ENCODE assay signal across 1 cellular context in the genomic region with DNA sequence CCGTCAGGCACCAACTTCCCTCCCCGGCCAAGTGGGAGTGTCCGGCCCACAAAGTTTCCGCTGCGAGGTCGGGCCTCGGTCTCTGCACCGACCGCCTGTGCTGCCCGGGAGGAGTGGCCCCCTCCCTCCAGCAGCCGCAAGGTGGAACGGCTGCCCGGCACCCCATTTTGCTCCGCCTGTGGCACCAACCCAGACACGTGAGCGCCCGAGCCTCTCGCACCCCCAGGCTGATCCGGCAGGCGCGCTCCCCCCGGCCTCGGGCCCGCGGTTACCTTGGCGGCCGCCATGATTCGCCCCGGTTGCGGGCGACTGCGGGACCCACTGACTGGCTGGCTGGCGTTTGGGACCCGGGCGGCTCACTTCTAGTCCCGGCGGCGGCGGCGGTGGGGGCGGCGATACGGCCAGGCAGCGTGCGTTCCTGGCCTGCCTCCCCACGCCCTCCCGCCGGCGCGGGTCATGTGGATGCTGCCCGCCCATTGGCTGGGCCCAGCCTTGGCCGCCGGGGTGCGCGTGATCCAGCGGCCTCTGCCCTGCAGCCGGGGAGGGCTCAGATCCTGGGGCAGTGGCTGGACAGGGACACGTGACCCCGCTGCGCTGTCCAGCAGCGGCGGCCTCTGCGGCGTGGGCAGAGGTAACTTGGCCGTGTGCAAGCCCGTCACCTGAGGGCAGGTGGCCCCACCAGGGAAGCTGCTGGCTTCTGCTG.
A peak's percentile ranks its signal among the peaks of the same experiment; 100 is the strongest.
TF ChIP-seq lines count a peak whose summit lies in the region.

A gene with protein sequence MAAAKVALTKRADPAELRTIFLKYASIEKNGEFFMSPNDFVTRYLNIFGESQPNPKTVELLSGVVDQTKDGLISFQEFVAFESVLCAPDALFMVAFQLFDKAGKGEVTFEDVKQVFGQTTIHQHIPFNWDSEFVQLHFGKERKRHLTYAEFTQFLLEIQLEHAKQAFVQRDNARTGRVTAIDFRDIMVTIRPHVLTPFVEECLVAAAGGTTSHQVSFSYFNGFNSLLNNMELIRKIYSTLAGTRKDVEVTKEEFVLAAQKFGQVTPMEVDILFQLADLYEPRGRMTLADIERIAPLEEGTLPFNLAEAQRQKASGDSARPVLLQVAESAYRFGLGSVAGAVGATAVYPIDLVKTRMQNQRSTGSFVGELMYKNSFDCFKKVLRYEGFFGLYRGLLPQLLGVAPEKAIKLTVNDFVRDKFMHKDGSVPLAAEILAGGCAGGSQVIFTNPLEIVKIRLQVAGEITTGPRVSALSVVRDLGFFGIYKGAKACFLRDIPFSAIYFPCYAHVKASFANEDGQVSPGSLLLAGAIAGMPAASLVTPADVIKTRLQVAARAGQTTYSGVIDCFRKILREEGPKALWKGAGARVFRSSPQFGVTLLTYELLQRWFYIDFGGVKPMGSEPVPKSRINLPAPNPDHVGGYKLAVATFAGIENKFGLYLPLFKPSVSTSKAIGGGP (minus strand): TSS at position 429 of the 703 bp plus-strand sequence. CDS start 142 bp downstream, at position 287.

TF ChIP-seq in HepG2, 621 proteins besides CTCF, POLR2A, EP300 and RAD21 (continued from another document and continues in another):
- TF ChIP-seq, protein P1, sequence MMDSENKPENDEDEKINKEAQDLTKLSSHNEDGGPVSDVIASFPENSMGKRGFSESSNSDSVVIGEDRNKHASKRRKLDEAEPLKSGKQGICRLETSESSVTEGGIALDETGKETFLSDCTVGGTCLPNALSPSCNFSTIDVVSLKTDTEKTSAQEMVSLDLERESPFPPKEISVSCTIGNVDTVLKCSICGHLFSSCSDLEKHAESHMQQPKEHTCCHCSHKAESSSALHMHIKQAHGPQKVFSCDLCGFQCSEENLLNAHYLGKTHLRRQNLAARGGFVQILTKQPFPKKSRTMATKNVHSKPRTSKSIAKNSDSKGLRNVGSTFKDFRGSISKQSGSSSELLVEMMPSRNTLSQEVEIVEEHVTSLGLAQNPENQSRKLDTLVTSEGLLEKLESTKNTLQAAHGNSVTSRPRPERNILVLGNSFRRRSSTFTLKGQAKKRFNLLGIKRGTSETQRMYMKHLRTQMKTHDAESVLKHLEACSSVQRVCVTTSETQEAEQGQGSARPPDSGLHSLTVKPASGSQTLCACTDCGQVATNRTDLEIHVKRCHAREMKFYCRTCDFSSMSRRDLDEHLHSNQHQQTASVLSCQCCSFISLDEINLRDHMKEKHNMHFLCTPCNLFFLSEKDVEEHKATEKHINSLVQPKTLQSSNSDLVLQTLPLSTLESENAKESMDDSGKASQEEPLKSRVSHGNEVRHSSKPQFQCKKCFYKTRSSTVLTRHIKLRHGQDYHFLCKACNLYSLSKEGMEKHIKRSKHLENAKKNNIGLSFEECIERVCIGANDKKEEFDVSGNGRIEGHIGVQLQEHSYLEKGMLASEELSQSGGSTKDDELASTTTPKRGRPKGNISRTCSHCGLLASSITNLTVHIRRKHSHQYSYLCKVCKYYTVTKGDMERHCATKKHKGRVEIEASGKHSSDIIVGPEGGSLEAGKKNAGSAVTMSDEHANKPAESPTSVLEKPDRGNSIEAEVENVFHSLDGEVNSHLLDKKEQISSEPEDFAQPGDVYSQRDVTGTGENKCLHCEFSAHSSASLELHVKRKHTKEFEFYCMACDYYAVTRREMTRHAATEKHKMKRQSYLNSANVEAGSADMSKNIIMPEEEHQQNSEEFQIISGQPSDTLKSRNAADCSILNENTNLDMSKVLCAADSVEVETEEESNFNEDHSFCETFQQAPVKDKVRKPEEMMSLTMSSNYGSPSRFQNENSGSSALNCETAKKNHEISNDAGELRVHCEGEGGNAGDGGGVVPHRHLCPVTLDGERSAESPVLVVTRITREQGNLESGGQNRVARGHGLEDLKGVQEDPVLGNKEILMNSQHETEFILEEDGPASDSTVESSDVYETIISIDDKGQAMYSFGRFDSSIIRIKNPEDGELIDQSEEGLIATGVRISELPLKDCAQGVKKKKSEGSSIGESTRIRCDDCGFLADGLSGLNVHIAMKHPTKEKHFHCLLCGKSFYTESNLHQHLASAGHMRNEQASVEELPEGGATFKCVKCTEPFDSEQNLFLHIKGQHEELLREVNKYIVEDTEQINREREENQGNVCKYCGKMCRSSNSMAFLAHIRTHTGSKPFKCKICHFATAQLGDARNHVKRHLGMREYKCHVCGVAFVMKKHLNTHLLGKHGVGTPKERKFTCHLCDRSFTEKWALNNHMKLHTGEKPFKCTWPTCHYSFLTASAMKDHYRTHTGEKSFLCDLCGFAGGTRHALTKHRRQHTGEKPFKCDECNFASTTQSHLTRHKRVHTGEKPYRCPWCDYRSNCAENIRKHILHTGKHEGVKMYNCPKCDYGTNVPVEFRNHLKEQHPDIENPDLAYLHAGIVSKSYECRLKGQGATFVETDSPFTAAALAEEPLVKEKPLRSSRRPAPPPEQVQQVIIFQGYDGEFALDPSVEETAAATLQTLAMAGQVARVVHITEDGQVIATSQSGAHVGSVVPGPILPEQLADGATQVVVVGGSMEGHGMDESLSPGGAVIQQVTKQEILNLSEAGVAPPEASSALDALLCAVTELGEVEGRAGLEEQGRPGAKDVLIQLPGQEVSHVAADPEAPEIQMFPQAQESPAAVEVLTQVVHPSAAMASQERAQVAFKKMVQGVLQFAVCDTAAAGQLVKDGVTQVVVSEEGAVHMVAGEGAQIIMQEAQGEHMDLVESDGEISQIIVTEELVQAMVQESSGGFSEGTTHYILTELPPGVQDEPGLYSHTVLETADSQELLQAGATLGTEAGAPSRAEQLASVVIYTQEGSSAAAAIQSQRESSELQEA (CRISPR knock-in tag; IDR thresholded peaks at IDR 0.05; ENCODE audit: not compliant biosample characterization) = peak; percentile 96
- TF ChIP-seq ZNF788 (CRISPR knock-in tag; IDR thresholded peaks at IDR 0.05; ENCODE audit: borderline replicate concordance) (peak; percentile 97), KLF11 (CRISPR knock-in tag; IDR thresholded peaks at IDR 0.05) (0 out of 2 replicates have a peak, but pooled peaks have one; percentile 9), SNAI1 (CRISPR knock-in tag; IDR thresholded peaks at IDR 0.05; ENCODE audit: borderline replicate concordance) (no peak), JUND (CRISPR knock-in tag; IDR thresholded peaks at IDR 0.05) (peak; percentile 81; the same call in 1 of the 2 replicates), HNF4A (CRISPR knock-in tag; IDR thresholded peaks at IDR 0.05) (peak; percentile 68), KAT8 (CRISPR knock-in tag; IDR thresholded peaks at IDR 0.05) (peak; percentile 84), NFIB (CRISPR knock-in tag; IDR thresholded peaks at IDR 0.05; ENCODE audit: borderline replicate concordance) (peak; percentile 87; the same call in 1 of the 2 replicates), ARNT (IDR thresholded peaks at IDR 0.05) (no peak), ZNF24 (IDR thresholded peaks at IDR 0.05) (no peak), ZNF234 (CRISPR knock-in tag; conservative IDR thresholded peaks at IDR 0.05) (peak; percentile 97), CENPX (CRISPR knock-in tag; IDR thresholded peaks at IDR 0.05) (no peak), ZBTB8A (CRISPR knock-in tag; IDR thresholded peaks at IDR 0.05; ENCODE audit: borderline replicate concordance, low read depth) (peak; percentile 92), SMAD9 (CRISPR knock-in tag; IDR thresholded peaks at IDR 0.05) (peak; percentile 66; the same call in 1 of the 2 replicates), ZBTB3 (CRISPR knock-in tag; IDR thresholded peaks at IDR 0.05; ENCODE audit: borderline replicate concordance, low read depth) (peak; percentile 91), ZNF121 (CRISPR knock-in tag; IDR thresholded peaks at IDR 0.05) (peak; percentile 86), MBNL3 (CRISPR knock-in tag; conservative IDR thresholded peaks at IDR 0.05) (no peak), FOSL2 (CRISPR knock-in tag; IDR thresholded peaks at IDR 0.05) (peak; percentile 58), CENPT (CRISPR knock-in tag; IDR thresholded peaks at IDR 0.05; ENCODE audit: low read depth) (peak; percentile 94), ZC3H4 (CRISPR knock-in tag; IDR thresholded peaks at IDR 0.05; ENCODE audit: borderline replicate concordance) (peak; percentile 49; the same call in 1 of the 2 replicates), KLF16 (CRISPR knock-in tag; IDR thresholded peaks at IDR 0.05) (peak; percentile 78 to 91; a peak in 3 of 4 replicates), HES4 (CRISPR knock-in tag; IDR thresholded peaks at IDR 0.05; ENCODE audit: borderline replicate concordance) (peak; percentile 70; the same call in 1 of the 2 replicates), JARID2 (CRISPR knock-in tag; IDR thresholded peaks at IDR 0.05; ENCODE audit: insufficient replicate concordance) (peak; percentile 30), HDAC6 (IDR thresholded peaks at IDR 0.05; ENCODE audit: low read depth, low read length) (no peak), TOE1 (CRISPR knock-in tag; IDR thresholded peaks at IDR 0.05) (peak; percentile 80; the same call in 1 of the 2 replicates)
- TF ChIP-seq, protein P2, sequence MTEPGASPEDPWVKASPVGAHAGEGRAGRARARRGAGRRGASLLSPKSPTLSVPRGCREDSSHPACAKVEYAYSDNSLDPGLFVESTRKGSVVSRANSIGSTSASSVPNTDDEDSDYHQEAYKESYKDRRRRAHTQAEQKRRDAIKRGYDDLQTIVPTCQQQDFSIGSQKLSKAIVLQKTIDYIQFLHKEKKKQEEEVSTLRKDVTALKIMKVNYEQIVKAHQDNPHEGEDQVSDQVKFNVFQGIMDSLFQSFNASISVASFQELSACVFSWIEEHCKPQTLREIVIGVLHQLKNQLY (CRISPR knock-in tag; IDR thresholded peaks at IDR 0.05) = peak; percentile 100
- TF ChIP-seq, protein P3, sequence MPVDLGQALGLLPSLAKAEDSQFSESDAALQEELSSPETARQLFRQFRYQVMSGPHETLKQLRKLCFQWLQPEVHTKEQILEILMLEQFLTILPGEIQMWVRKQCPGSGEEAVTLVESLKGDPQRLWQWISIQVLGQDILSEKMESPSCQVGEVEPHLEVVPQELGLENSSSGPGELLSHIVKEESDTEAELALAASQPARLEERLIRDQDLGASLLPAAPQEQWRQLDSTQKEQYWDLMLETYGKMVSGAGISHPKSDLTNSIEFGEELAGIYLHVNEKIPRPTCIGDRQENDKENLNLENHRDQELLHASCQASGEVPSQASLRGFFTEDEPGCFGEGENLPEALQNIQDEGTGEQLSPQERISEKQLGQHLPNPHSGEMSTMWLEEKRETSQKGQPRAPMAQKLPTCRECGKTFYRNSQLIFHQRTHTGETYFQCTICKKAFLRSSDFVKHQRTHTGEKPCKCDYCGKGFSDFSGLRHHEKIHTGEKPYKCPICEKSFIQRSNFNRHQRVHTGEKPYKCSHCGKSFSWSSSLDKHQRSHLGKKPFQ (CRISPR knock-in tag; IDR thresholded peaks at IDR 0.05; ENCODE audit: insufficient replicate concordance) = no peak
- TF ChIP-seq, protein P4, sequence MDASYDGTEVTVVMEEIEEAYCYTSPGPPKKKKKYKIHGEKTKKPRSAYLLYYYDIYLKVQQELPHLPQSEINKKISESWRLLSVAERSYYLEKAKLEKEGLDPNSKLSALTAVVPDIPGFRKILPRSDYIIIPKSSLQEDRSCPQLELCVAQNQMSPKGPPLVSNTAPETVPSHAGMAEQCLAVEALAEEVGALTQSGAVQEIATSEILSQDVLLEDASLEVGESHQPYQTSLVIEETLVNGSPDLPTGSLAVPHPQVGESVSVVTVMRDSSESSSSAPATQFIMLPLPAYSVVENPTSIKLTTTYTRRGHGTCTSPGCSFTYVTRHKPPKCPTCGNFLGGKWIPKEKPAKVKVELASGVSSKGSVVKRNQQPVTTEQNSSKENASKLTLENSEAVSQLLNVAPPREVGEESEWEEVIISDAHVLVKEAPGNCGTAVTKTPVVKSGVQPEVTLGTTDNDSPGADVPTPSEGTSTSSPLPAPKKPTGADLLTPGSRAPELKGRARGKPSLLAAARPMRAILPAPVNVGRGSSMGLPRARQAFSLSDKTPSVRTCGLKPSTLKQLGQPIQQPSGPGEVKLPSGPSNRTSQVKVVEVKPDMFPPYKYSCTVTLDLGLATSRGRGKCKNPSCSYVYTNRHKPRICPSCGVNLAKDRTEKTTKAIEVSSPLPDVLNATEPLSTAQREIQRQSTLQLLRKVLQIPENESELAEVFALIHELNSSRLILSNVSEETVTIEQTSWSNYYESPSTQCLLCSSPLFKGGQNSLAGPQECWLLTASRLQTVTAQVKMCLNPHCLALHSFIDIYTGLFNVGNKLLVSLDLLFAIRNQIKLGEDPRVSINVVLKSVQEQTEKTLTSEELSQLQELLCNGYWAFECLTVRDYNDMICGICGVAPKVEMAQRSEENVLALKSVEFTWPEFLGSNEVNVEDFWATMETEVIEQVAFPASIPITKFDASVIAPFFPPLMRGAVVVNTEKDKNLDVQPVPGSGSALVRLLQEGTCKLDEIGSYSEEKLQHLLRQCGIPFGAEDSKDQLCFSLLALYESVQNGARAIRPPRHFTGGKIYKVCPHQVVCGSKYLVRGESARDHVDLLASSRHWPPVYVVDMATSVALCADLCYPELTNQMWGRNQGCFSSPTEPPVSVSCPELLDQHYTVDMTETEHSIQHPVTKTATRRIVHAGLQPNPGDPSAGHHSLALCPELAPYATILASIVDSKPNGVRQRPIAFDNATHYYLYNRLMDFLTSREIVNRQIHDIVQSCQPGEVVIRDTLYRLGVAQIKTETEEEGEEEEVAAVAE (CRISPR knock-in tag; IDR thresholded peaks at IDR 0.05; ENCODE audit: borderline replicate concordance) = peak; percentile 86; the same call in 1 of the 2 replicates
- TF ChIP-seq, protein P5, sequence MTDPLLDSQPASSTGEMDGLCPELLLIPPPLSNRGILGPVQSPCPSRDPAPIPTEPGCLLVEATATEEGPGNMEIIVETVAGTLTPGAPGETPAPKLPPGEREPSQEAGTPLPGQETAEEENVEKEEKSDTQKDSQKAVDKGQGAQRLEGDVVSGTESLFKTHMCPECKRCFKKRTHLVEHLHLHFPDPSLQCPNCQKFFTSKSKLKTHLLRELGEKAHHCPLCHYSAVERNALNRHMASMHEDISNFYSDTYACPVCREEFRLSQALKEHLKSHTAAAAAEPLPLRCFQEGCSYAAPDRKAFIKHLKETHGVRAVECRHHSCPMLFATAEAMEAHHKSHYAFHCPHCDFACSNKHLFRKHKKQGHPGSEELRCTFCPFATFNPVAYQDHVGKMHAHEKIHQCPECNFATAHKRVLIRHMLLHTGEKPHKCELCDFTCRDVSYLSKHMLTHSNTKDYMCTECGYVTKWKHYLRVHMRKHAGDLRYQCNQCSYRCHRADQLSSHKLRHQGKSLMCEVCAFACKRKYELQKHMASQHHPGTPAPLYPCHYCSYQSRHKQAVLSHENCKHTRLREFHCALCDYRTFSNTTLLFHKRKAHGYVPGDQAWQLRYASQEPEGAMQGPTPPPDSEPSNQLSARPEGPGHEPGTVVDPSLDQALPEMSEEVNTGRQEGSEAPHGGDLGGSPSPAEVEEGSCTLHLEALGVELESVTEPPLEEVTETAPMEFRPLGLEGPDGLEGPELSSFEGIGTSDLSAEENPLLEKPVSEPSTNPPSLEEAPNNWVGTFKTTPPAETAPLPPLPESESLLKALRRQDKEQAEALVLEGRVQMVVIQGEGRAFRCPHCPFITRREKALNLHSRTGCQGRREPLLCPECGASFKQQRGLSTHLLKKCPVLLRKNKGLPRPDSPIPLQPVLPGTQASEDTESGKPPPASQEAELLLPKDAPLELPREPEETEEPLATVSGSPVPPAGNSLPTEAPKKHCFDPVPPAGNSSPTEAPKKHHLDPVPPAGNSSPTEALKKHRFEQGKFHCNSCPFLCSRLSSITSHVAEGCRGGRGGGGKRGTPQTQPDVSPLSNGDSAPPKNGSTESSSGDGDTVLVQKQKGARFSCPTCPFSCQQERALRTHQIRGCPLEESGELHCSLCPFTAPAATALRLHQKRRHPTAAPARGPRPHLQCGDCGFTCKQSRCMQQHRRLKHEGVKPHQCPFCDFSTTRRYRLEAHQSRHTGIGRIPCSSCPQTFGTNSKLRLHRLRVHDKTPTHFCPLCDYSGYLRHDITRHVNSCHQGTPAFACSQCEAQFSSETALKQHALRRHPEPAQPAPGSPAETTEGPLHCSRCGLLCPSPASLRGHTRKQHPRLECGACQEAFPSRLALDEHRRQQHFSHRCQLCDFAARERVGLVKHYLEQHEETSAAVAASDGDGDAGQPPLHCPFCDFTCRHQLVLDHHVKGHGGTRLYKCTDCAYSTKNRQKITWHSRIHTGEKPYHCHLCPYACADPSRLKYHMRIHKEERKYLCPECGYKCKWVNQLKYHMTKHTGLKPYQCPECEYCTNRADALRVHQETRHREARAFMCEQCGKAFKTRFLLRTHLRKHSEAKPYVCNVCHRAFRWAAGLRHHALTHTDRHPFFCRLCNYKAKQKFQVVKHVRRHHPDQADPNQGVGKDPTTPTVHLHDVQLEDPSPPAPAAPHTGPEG (CRISPR knock-in tag; IDR thresholded peaks at IDR 0.05) = peak; percentile 53
